In genomic region chr15:99973351-99973750, GRCh38 we compare ENCODE assay signal across 35 cellular contexts.
"Had no signal": no experiment of that assay in that cellular context is flagged by ENCODE, and none has a peak within 500 bp of the region (broad histone marks: within the 10 kb centered on the region; RNA-seq: fewer than 3 reads in every experiment).

No MANE protein-coding gene starts in this region.

- DNase-seq: Karpas-422, Kasumi-1, KBM-7, KG1, MG63, MM.1S, MV-4-11, NCI-H1048, NCI-H1092, NCI-H1092 treated with DMSO at 0.1 percent for 48 hours, NCI-H1105, NCI-H1105 treated with DMSO at 0.1 percent for 48 hours, NCI-H1417, NCI-H1417 treated with DMSO at 0.1 percent for 48 hours, NCI-H1436, NCI-H1436 treated with DMSO at 0.1 percent for 48 hours, NCI-H146, NCI-H1694, NCI-H1694 treated with DMSO at 0.1 percent for 48 hours, NCI-H187, NCI-H187 treated with DMSO at 0.1 percent for 48 hours, NCI-H1930, NCI-H2029, NCI-H2029 treated with DMSO at 0.1 percent for 48 hours, NCI-H2081, NCI-H2081 treated with DMSO at 0.1 percent for 48 hours, NCI-H2107, NCI-H2171, NCI-H2171 treated with DMSO at 0.1 percent for 48 hours, NCI-H2227 treated with DMSO at 0.1 percent for 48 hours, NCI-H226, NCI-H345, NCI-H446, NCI-H446 treated with DMSO at 0.1 percent for 48 hours had no signal

- H3K4me2 ChIP-seq: KMS-11 had no signal

- H3K9me3 ChIP-seq: MG63 had no signal

- H3K36me3 ChIP-seq: MG63 had no signal

- H3K27me3 ChIP-seq: MG63 had no signal

- H3K4me3 ChIP-seq: MG63 had no signal

- H3K9ac ChIP-seq: KMS-11 had no signal

- H3K27ac ChIP-seq: KMS-11 had no signal
